ENCODE assay signal across 20 cellular contexts in the genomic region with DNA sequence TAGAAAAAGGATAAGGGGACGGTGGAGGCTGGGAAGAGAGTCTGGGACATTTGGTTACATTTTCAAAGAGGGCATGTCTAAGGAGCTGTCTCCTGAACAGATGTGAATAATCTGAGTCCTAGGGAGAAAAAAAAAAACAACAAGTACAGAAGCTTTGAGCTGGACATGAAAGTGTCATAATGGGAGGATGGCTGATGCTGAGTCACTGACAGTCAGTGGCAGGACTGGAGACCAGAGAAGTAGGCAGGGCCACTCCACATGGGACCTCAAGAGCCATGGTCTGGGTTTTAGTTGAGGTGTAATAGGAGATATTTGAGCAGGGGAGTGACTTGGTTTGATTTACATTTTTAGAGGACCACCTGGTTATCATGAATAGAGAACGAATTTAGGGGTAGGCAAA.
DNase-seq lines count a peak whose midpoint lies in the region; TF ChIP-seq lines count a peak whose summit lies in the region.
"Had no signal": no experiment of that assay in that cellular context is flagged by ENCODE, and none has a peak within 500 bp of the region (broad histone marks: within the 10 kb centered on the region; RNA-seq: fewer than 3 reads in every experiment).

No MANE protein-coding gene starts in this region.

- peaks cover 53% of the 10 kb centered on the region for H3K4me1 ChIP-seq in KMS-11 (ENCODE audit: low read depth, poor library complexity, severe bottlenecking)

- peak overlapping the region; percentile 19 for H3K4me2 ChIP-seq in KMS-11

- peak overlapping the region; percentile 27; the same call in 1 of the 2 replicates for H3K27ac ChIP-seq in KMS-11
- H3K27ac ChIP-seq: HL-60, RWPE1, upper lobe of right lung had no signal

- TF ChIP-seq CTCF in KMS-11 (conservative IDR thresholded peaks at IDR 0.05; ENCODE audit: low read depth, low read length) (no peak), brain (conservative IDR thresholded peaks at IDR 0.05) (no peak), mesothelial cell of epicardium (IDR thresholded peaks at IDR 0.05; ENCODE audit: unreplicated experiment) (no peak)

- no peak overlapping the region for H2AFZ ChIP-seq in KMS-11 (ENCODE audit: low read depth)

- H3K27me3 ChIP-seq in KMS-11 (ENCODE audit: insufficient read depth, low read depth) = no peaks in the 10 kb centered on the region
- H3K27me3 ChIP-seq: upper lobe of right lung had no signal

- no peak overlapping the region for H3K9ac ChIP-seq in KMS-11

- H3K36me3 Mint-ChIP-seq in brain = peaks cover 78% of the 10 kb centered on the region
- H3K36me3 Mint-ChIP-seq in mesothelial cell of epicardium = peaks cover 10% of the 10 kb centered on the region
- H3K36me3 Mint-ChIP-seq in activated T-cell treated with anti-CD3 and anti-CD28 coated beads, Interleukin-2, amount 50 U/mL, for 24 hours (ENCODE audit: low read depth) = no peaks in the 10 kb centered on the region
- H3K36me3 Mint-ChIP-seq: activated naive CD8-positive, alpha-beta T cell had no signal

- H3K27ac Mint-ChIP-seq in brain = peak overlapping the region in 3 of 5 experiments; percentile 1 to 70 (median 1)
- peak overlapping the region; percentile 35 for H3K27ac Mint-ChIP-seq in mesothelial cell of epicardium
- H3K27ac Mint-ChIP-seq in activated T-cell treated with anti-CD3 and anti-CD28 coated beads, Interleukin-2, amount 50 U/mL, for 24 hours = no peak overlapping the region
- H3K27ac Mint-ChIP-seq: activated naive CD8-positive, alpha-beta T cell; B cell had no signal

- H3K4me3 ChIP-seq in KMS-11 (IDR thresholded peaks at IDR 0.05; ENCODE audit: insufficient read depth, low read depth, low read length) = no peak overlapping the region
- H3K4me3 ChIP-seq: upper lobe of right lung had no signal

- DNase-seq in Daoy (ENCODE audit: low read depth) = peak; percentile 64
- no peak for DNase-seq in mesothelial cell of epicardium (ENCODE audit: low spot score in 2 of 2, unreplicated experiment in 2 of 2)
- no peak for DNase-seq in T-helper 1 cell
- DNase-seq in SHP77 (lab: John Stamatoyannopoulos, UW) = no peak
- DNase-seq in activated T-cell treated with anti-CD3 and anti-CD28 coated beads, Interleukin-2, amount 50 U/mL, for 24 hours = no peak
- DNase-seq in NCI-H2171 treated with DMSO at 0.1 percent for 48 hours (lab: John Stamatoyannopoulos, UW) = no peak
- DNase-seq: activated CD4-positive, alpha-beta T cell treated with anti-CD3 and anti-CD28 coated beads for 4 hours; activated T-cell treated with anti-CD3 and anti-CD28 coated beads for 4 hours; DMS153; NCI-H2029 treated with DMSO at 0.1 percent for 48 hours; NCI-H748 treated with DMSO at 0.1 percent for 48 hours; small intestine; stimulated activated naive CD4-positive, alpha-beta T cell; upper lobe of right lung had no signal

- peaks cover 4% of the 10 kb centered on the region for H3K27me3 Mint-ChIP-seq in brain
- no peaks in the 10 kb centered on the region for H3K27me3 Mint-ChIP-seq in mesothelial cell of epicardium (ENCODE audit: low read depth)
- H3K27me3 Mint-ChIP-seq in activated T-cell treated with anti-CD3 and anti-CD28 coated beads, Interleukin-2, amount 50 U/mL, for 24 hours = peaks cover 12% of the 10 kb centered on the region

- H3K9me3 Mint-ChIP-seq in brain (peaks cover 0 to 4% (median 0%) of the 10 kb centered on the region in 5 experiments), mesothelial cell of epicardium (no peaks in the 10 kb centered on the region)
- no peaks in the 10 kb centered on the region for H3K9me3 Mint-ChIP-seq in activated T-cell treated with anti-CD3 and anti-CD28 coated beads, Interleukin-2, amount 50 U/mL, for 24 hours

- no peaks in the 10 kb centered on the region for H3K36me3 ChIP-seq in KMS-11 (ENCODE audit: insufficient read depth)
- H3K36me3 ChIP-seq: upper lobe of right lung had no signal

- peaks cover 24% of the 10 kb centered on the region for H3K79me2 ChIP-seq in KMS-11 (ENCODE audit: insufficient read depth, low read depth)

- peak overlapping the region in 2 of 5 experiments; percentile 17 to 36 for H3K4me3 Mint-ChIP-seq in brain
- no peak overlapping the region for H3K4me3 Mint-ChIP-seq in mesothelial cell of epicardium
- no peak overlapping the region for H3K4me3 Mint-ChIP-seq in activated T-cell treated with anti-CD3 and anti-CD28 coated beads, Interleukin-2, amount 50 U/mL, for 24 hours
- H3K4me3 Mint-ChIP-seq: activated naive CD8-positive, alpha-beta T cell; B cell had no signal

- no peaks in the 10 kb centered on the region for H4K20me1 ChIP-seq in KMS-11 (ENCODE audit: insufficient read depth)

- H3K4me1 Mint-ChIP-seq in brain (peaks cover 99% of the 10 kb centered on the region), mesothelial cell of epicardium (peaks cover 48% of the 10 kb centered on the region)
- H3K4me1 Mint-ChIP-seq in activated T-cell treated with anti-CD3 and anti-CD28 coated beads, Interleukin-2, amount 50 U/mL, for 24 hours (ENCODE audit: low read depth) = no peaks in the 10 kb centered on the region
- H3K4me1 Mint-ChIP-seq: B cell had no signal
